18 cellular contexts compared by ENCODE assay signal in the genomic region with DNA sequence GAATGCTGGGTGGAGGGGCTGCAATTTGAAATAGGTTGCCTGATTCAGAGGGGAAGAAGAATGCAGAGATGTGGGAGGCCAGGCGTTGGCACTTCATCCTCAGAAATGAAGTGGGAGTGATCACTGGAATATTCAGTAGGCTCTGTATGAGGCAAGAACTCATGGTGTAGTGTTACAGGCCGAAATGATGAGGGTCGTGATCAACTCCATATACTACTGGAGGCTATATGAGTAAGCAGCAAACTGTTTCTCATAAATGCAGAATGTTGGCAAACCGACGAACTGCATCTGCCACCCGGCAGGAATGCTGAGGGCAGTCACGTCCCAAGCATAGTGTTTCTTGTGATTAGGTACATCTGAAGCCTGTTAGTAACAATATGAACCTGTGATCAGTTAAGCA. TPM values are rescaled to one million over a fixed set of nuclear protein-coding genes. Genes with fewer than 3 reads are reported as not detected.
A peak's percentile ranks its signal among the peaks of the same experiment; 100 is the strongest.
DNase-seq lines count a peak whose midpoint lies in the region; ATAC-seq and TF ChIP-seq lines count a peak whose summit lies in the region.
"Had no signal": no experiment of that assay in that cellular context is flagged by ENCODE, and none has a peak within 500 bp of the region (broad histone marks: within the 10 kb centered on the region; RNA-seq: fewer than 3 reads in every experiment).

No MANE protein-coding gene starts in this region.

- TF ChIP-seq CTCF in MCF 10A (IDR thresholded peaks at IDR 0.05; ENCODE audit: unreplicated experiment) (no peak), breast epithelium (IDR thresholded peaks at IDR 0.05) (no peak), WTC11 (IDR thresholded peaks at IDR 0.05) (no peak), fibroblast of the aortic adventitia (IDR thresholded peaks at IDR 0.05; ENCODE audit: insufficient read depth, low read length) (no peak), Calu3 (IDR thresholded peaks at IDR 0.05; ENCODE audit: unreplicated experiment) (no peak)

- H3K27ac ChIP-seq in breast epithelium, result no peak overlapping the region
- H3K27ac ChIP-seq: A549 had no signal

- intact Hi-C loops in MCF 10A (cut with micrococcal nuclease), result no loop called here
- intact Hi-C loops in breast epithelium (cut with DNase I; ENCODE audit: low total_unique reads), result no loop called here
- intact Hi-C loops in Calu3 (cut with micrococcal nuclease; ENCODE audit: unreplicated experiment), result no loop called here

- H3K36me3 Mint-ChIP-seq in MCF 10A (ENCODE audit: insufficient read depth, unreplicated experiment), result no peaks in the 10 kb centered on the region
- H3K36me3 Mint-ChIP-seq in WTC11, result peaks cover 3% of the 10 kb centered on the region; the same call in 1 of the 2 replicates
- H3K36me3 Mint-ChIP-seq in immature natural killer cell, result peaks cover 5 to 38% (median 8%) of the 10 kb centered on the region in 3 donors
- no peaks in the 10 kb centered on the region for H3K36me3 Mint-ChIP-seq in Calu3 (ENCODE audit: insufficient read depth, unreplicated experiment)

- POLR2A ChIA-PET in MCF 10A (lab: Yijun Ruan, JAX), result interaction anchor here (1.3 to 1.8 kb wide), 3 partner anchors 9 to 68 kb away, joined by 3 to 8 read pairs (median 4); no protein-coding TSS in a partner anchor
- POLR2A ChIA-PET in WTC11 (lab: Charles Lee), result no interaction called here

- H3K9me3 Mint-ChIP-seq in MCF 10A (ENCODE audit: unreplicated experiment) (no peaks in the 10 kb centered on the region), WTC11 (no peaks in the 10 kb centered on the region), immature natural killer cell (no peaks in the 10 kb centered on the region), Calu3 (ENCODE audit: low read depth, unreplicated experiment) (no peaks in the 10 kb centered on the region)

- ATAC-seq in WTC11, result no peak
- ATAC-seq: A549 had no signal

- DNase-seq in MCF 10A (ENCODE audit: unreplicated experiment), result peak; percentile 83
- no peak for DNase-seq in breast epithelium (ENCODE audit: low spot score in 2 of 2)
- no peak for DNase-seq in WTC11 (ENCODE audit: low spot score)
- DNase-seq in fibroblast of the aortic adventitia (ENCODE audit: low read depth), result peak; percentile 83
- DNase-seq in stromal cell of bone marrow (ENCODE audit: low read depth), result peak; percentile 47
- DNase-seq in immature natural killer cell, result no peak
- DNase-seq in NCI-H1105 (lab: John Stamatoyannopoulos, UW), result no peak
- DNase-seq in Calu3, result no peak
- DNase-seq: DND-41; effector CD4-positive, alpha-beta T cell; naive B cell; NCI-H146; small intestine had no signal

- H3K27me3 ChIP-seq in breast epithelium, result no peaks in the 10 kb centered on the region
- H3K27me3 ChIP-seq: tibial nerve had no signal

- H3K4me3 ChIP-seq in breast epithelium (no peak overlapping the region), fibroblast of the aortic adventitia (ENCODE audit: low read depth, low read length) (no peak overlapping the region)
- H3K4me3 ChIP-seq: A549, tibial nerve had no signal

- H3K9me3 ChIP-seq in breast epithelium, result no peaks in the 10 kb centered on the region
- H3K9me3 ChIP-seq: A549, tibial nerve had no signal

- no peak overlapping the region for H3K4me3 Mint-ChIP-seq in MCF 10A (ENCODE audit: unreplicated experiment)
- H3K4me3 Mint-ChIP-seq in WTC11, result no peak overlapping the region
- H3K4me3 Mint-ChIP-seq in immature natural killer cell, result no peak overlapping the region
- H3K4me3 Mint-ChIP-seq in Calu3 (ENCODE audit: low read depth, unreplicated experiment), result no peak overlapping the region
- H3K4me3 Mint-ChIP-seq: activated naive CD8-positive, alpha-beta T cell; naive B cell had no signal

- H3K27ac Mint-ChIP-seq in MCF 10A (ENCODE audit: low read depth, unreplicated experiment), result no peak overlapping the region
- H3K27ac Mint-ChIP-seq in WTC11, result peak overlapping the region; percentile 53
- H3K27ac Mint-ChIP-seq in immature natural killer cell, result peak overlapping the region in 1 of 6 donors; percentile 71
- H3K27ac Mint-ChIP-seq in Calu3 (ENCODE audit: unreplicated experiment), result no peak overlapping the region

- no peaks in the 10 kb centered on the region for H3K4me1 ChIP-seq in breast epithelium
- H3K4me1 ChIP-seq: A549, tibial nerve had no signal

- H3K4me1 Mint-ChIP-seq in MCF 10A (ENCODE audit: insufficient read depth, unreplicated experiment) (peaks cover 14% of the 10 kb centered on the region), WTC11 (peaks cover 12% of the 10 kb centered on the region), immature natural killer cell (peaks cover 25 to 53% of the 10 kb centered on the region in 2 donors), Calu3 (ENCODE audit: low read depth, unreplicated experiment) (no peaks in the 10 kb centered on the region)

- no peak for TF ChIP-seq POLR2A in breast epithelium (IDR thresholded peaks at IDR 0.05)

- H3K27me3 Mint-ChIP-seq in MCF 10A (ENCODE audit: insufficient read depth, unreplicated experiment) (no peaks in the 10 kb centered on the region), WTC11 (ENCODE audit: low read depth) (no peaks in the 10 kb centered on the region), immature natural killer cell (ENCODE audit: low read depth in 3 of 3) (peaks cover 2 to 7% (median 3%) of the 10 kb centered on the region in 3 donors), Calu3 (ENCODE audit: unreplicated experiment) (no peaks in the 10 kb centered on the region)
- H3K27me3 Mint-ChIP-seq: activated naive CD8-positive, alpha-beta T cell; naive B cell had no signal

- no TSS peak for BruUV-seq in MCF 10A (replicated peaks; lab: Mats Ljungman, UMichigan)
- no TSS peak for BruUV-seq in Calu3 (replicated peaks; lab: Mats Ljungman, UMichigan)

- CTCF ChIA-PET in MCF 10A (lab: Yijun Ruan, JAX), result interaction anchor here (0.7 to 10.6 kb wide), 5 partner anchors 36 to 200 kb away, joined by 3 to 247 read pairs (median 6); no protein-coding TSS in a partner anchor
- CTCF ChIA-PET in WTC11 (lab: Charles Lee), result interaction anchor here (0.7 to 1.4 kb wide), 3 partner anchors 24 to 51 kb away, joined by 3 to 4 read pairs (median 3); no protein-coding TSS in a partner anchor
- CTCF ChIA-PET in Calu3 (lab: Charles Lee), result interaction anchor here (0.8 kb wide), 1 partner anchor 128 kb away, joined by 7 read pairs; a partner anchor contains a TSS

- no peaks in the 10 kb centered on the region for H3K36me3 ChIP-seq in breast epithelium

TF ChIP-seq in WTC11, 78 proteins besides CTCF, POLR2A, EP300 and RAD21:
- TF ChIP-seq CREB1 (CRISPR knock-in tag; IDR thresholded peaks at IDR 0.05), result no peak
- TF ChIP-seq ZNF671 (CRISPR knock-in tag; IDR thresholded peaks at IDR 0.05), result no peak

RNA-seq across cellular contexts. Expression of a gene that starts 12.7 kb away (rescaled TPM):
- not detected in 2 replicates for total RNA-seq in MCF 10A (2022)
- total RNA-seq in breast epithelium, result under 1 TPM in 1 of 3 donors, not detected in 2; 0.44 TPM
- total RNA-seq in WTC11 (2021), result 1.2 to 2.1 TPM (median 2.1 TPM) in 3 replicates
- total RNA-seq in fibroblast of the aortic adventitia (ENCODE audit: low replicate concordance), result 0.18 TPM in 1 of 2 replicates, not detected in the other
- under 1 TPM in 1 of 3 donors, not detected in 2; 0.04 TPM for polyA plus RNA-seq in immature natural killer cell
- 10.4 and 10.7 TPM in 2 replicates for total RNA-seq in Calu3 (2022)
- polyA plus RNA-seq: A549 had no signal

RNA-seq across cellular contexts. Expression of a gene that starts 26.7 kb away (rescaled TPM):
- total RNA-seq in MCF 10A (2022) (not detected in 2 replicates), breast epithelium (not detected), WTC11 (2021) (not detected in 3 replicates), fibroblast of the aortic adventitia (ENCODE audit: low replicate concordance) (not detected in 2 replicates), Calu3 (2022) (not detected in 2 replicates)
- polyA plus RNA-seq in immature natural killer cell, result not detected
- total RNA-seq: activated CD8-positive, alpha-beta memory T cell treated with anti-CD3 and anti-CD28 coated beads for 36 hours; T-helper 1 cell treated with Interleukin-12 subunit alpha and Interleukin-12 subunit beta and Interleukin-4 antibody, amounts not matched to agents 30 ng/mL and 1 ng/mL, for 36 hours; tibial nerve had no signal
- polyA plus RNA-seq: A549 had no signal

RNA-seq across cellular contexts. Expression of a gene that starts 36.0 kb away (rescaled TPM):
- total RNA-seq in MCF 10A (2022), result not detected in 2 replicates
- total RNA-seq in breast epithelium, result not detected
- total RNA-seq in WTC11 (2021), result not detected in 3 replicates
- not detected in 2 replicates for total RNA-seq in fibroblast of the aortic adventitia (ENCODE audit: low replicate concordance)
- not detected for polyA plus RNA-seq in immature natural killer cell
- not detected in 2 replicates for total RNA-seq in Calu3 (2022)
- total RNA-seq: activated CD8-positive, alpha-beta memory T cell treated with anti-CD3 and anti-CD28 coated beads for 36 hours; T-helper 1 cell treated with Interleukin-12 subunit alpha and Interleukin-12 subunit beta and Interleukin-4 antibody, amounts not matched to agents 30 ng/mL and 1 ng/mL, for 36 hours; tibial nerve had no signal
- polyA plus RNA-seq: A549 had no signal

Comparison
In these comparisons a context has a peak if more than half of its experiments do, and no peak if none do; other contexts are left out.
1. DNase-seq: peak in MCF 10A (single experiment), fibroblast of the aortic adventitia (single experiment) and stromal cell of bone marrow (single experiment); none in breast epithelium (0 of 2), WTC11 (single experiment), immature natural killer cell (0 of 3), NCI-H1105 (single experiment) and Calu3 (single experiment).